In genomic region chr16:81214745-81215166, GRCh38 we compare ENCODE assay signal across 9 cellular contexts. TPM values are rescaled to one million over a fixed set of nuclear protein-coding genes. Genes with fewer than 3 reads are reported as not detected.
A peak's percentile ranks its signal among the peaks of the same experiment; 100 is the strongest.
DNase-seq lines count a peak whose midpoint lies in the region; ATAC-seq and TF ChIP-seq lines count a peak whose summit lies in the region.
"Had no signal": no experiment of that assay in that cellular context is flagged by ENCODE, and none has a peak within 500 bp of the region (broad histone marks: within the 10 kb centered on the region; RNA-seq: fewer than 3 reads in every experiment).

No MANE protein-coding gene starts in this region.

- H3K36me3 ChIP-seq in cardiac muscle cell (no peaks in the 10 kb centered on the region), right atrium auricular region (no peaks in the 10 kb centered on the region), upper lobe of right lung (no peaks in the 10 kb centered on the region)

- intact Hi-C loops in upper lobe of right lung (cut with DNase I): no loop called here

- peak; percentile 65 for TF ChIP-seq CTCF in cardiac muscle cell (IDR thresholded peaks at IDR 0.05; ENCODE audit: low read depth, low read length)
- peak in 1 of 2 donors; percentile 31 for TF ChIP-seq CTCF in right atrium auricular region (IDR thresholded peaks at IDR 0.05)
- peak; percentile 55 for TF ChIP-seq CTCF in foreskin fibroblast (IDR thresholded peaks at IDR 0.05; ENCODE audit: low read depth, low read length)
- peak; percentile 20 for TF ChIP-seq CTCF in upper lobe of right lung (IDR thresholded peaks at IDR 0.05)

- H3K27me3 ChIP-seq in cardiac muscle cell (no peaks in the 10 kb centered on the region), right atrium auricular region (no peaks in the 10 kb centered on the region), upper lobe of right lung (no peaks in the 10 kb centered on the region)

- H3K9me3 ChIP-seq in cardiac muscle cell (ENCODE audit: low read depth): no peaks in the 10 kb centered on the region
- H3K9me3 ChIP-seq in right atrium auricular region: no peaks in the 10 kb centered on the region
- no peaks in the 10 kb centered on the region for H3K9me3 ChIP-seq in upper lobe of right lung

- DNase-seq in cardiac muscle cell (ENCODE audit: low read depth in 1 of 2, low spot score in 1 of 2) (peak; percentile 28 to 48), right atrium auricular region (ENCODE audit: low spot score) (no peak), RPMI8226 (peak; percentile 18), foreskin fibroblast (peak in 1 of 2 donors; percentile 13), upper lobe of right lung (no peak)
- no peak for DNase-seq in stimulated activated CD4-positive, alpha-beta T cell treated with anti-CD3 and anti-CD28 coated beads, Interleukin-2, amount 100 ng/mL, for 48 hours
- no peak for DNase-seq in activated CD4-positive, CD25-positive, alpha-beta regulatory T cell (lab: John Stamatoyannopoulos, UW)
- DNase-seq: naive B cell had no signal

- H3K4me3 ChIP-seq in cardiac muscle cell (no peak overlapping the region), right atrium auricular region (no peak overlapping the region), foreskin fibroblast (ENCODE audit: low read depth in 1 of 2, low read length in 2 of 2) (no peak overlapping the region), upper lobe of right lung (no peak overlapping the region)

- H3K27ac ChIP-seq in cardiac muscle cell (no peak overlapping the region), right atrium auricular region (no peak overlapping the region), upper lobe of right lung (no peak overlapping the region)

- ATAC-seq in upper lobe of right lung (peak; percentile 46), GM21528 (IDR thresholded peaks at IDR 0.05; ENCODE audit: low FRiP score, unreplicated experiment) (no peak)

- H3K4me1 ChIP-seq in cardiac muscle cell (ENCODE audit: low read depth) (no peaks in the 10 kb centered on the region), right atrium auricular region (no peaks in the 10 kb centered on the region), upper lobe of right lung (no peaks in the 10 kb centered on the region)

RNA-seq across cellular contexts. Expression of gene BCO1, which starts 23.7 kb away (rescaled TPM):
- total RNA-seq in cardiac muscle cell (not detected in 2 replicates), right atrium auricular region (not detected), upper lobe of right lung (0.75 TPM)
- not detected in 2 replicates for polyA plus RNA-seq in cardiac muscle cell

Comparison
In these comparisons a context has a peak if more than half of its experiments do, and no peak if none do; other contexts are left out.
1. DNase-seq: peak in cardiac muscle cell (2 of 2) and RPMI8226 (single experiment); none in right atrium auricular region (single experiment), upper lobe of right lung (single experiment), stimulated activated CD4-positive, alpha-beta T cell treated with anti-CD3 and anti-CD28 coated beads, Interleukin-2, amount 100 ng/mL, for 48 hours (0 of 2) and activated CD4-positive, CD25-positive, alpha-beta regulatory T cell (0 of 4).